Comparison of ENCODE assay signal across 11 cellular contexts in genomic region chr7:134933460-134934068, GRCh38. TPM values are rescaled to one million over a fixed set of nuclear protein-coding genes. Genes with fewer than 3 reads are reported as not detected.
DNase-seq lines count a peak whose midpoint lies in the region; ATAC-seq and TF ChIP-seq lines count a peak whose summit lies in the region.
"Had no signal": no experiment of that assay in that cellular context is flagged by ENCODE, and none has a peak within 500 bp of the region (broad histone marks: within the 10 kb centered on the region; RNA-seq: fewer than 3 reads in every experiment).

No MANE protein-coding gene starts in this region.

- DNase-seq in CD4-positive, alpha-beta memory T cell = no peak
- DNase-seq in brain microvascular endothelial cell = no peak
- no peak for DNase-seq in trophoblast cell
- DNase-seq in T1000 (lab: John Stamatoyannopoulos, UW) = no peak
- DNase-seq: activated effector memory CD4-positive, alpha-beta T cell treated with Interleukin-2 at 50 U/mL for 16 hours; DMS53; naive thymus-derived CD8-positive, alpha-beta T cell; PC-3 had no signal

- no CpG with 5 or more reads among the region's 3 CpGs for WGBS in trophoblast cell (ENCODE audit: extremely low coverage, insufficient coverage, insufficient read length)

- H2BK5ac ChIP-seq in trophoblast cell (ENCODE audit: low read depth, low read length, poor library complexity) = no peak overlapping the region

- H3K4ac ChIP-seq in trophoblast cell (ENCODE audit: low read depth, low read length) = no peak overlapping the region

- H3K79me2 ChIP-seq in trophoblast cell (ENCODE audit: control insufficient read depth, insufficient read depth, low read length, poor library complexity) = no peaks in the 10 kb centered on the region

- no peak overlapping the region for H3K9ac ChIP-seq in trophoblast cell (ENCODE audit: low read length)

- H3K4me3 Mint-ChIP-seq in CD4-positive, alpha-beta memory T cell = peak overlapping the region in 7 of 8 donors; percentile 21 to 74 (median 67)

- POLR2A ChIA-PET in CD4-positive, alpha-beta memory T cell (lab: Charles Lee; ENCODE audit: partially characterized antibody) = no interaction called here

- H3K27ac Mint-ChIP-seq in CD4-positive, alpha-beta memory T cell = peak overlapping the region in 1 of 7 donors; percentile 78

- ATAC-seq in GM18498 (IDR thresholded peaks at IDR 0.05; ENCODE audit: unreplicated experiment) (peak; percentile 3), GM19328 (IDR thresholded peaks at IDR 0.05; ENCODE audit: unreplicated experiment) (no peak), HG03432 (IDR thresholded peaks at IDR 0.05; ENCODE audit: unreplicated experiment) (no peak)
- ATAC-seq: naive thymus-derived CD8-positive, alpha-beta T cell; PC-3 had no signal

- H3K4me1 Mint-ChIP-seq in CD4-positive, alpha-beta memory T cell = peaks cover 8 to 11% (median 9%) of the 10 kb centered on the region in 4 donors

- H3K9me3 Mint-ChIP-seq in CD4-positive, alpha-beta memory T cell = peaks cover 0 to 1% (median 0%) of the 10 kb centered on the region in 8 donors
- H3K9me3 Mint-ChIP-seq: naive thymus-derived CD8-positive, alpha-beta T cell had no signal

- no peak overlapping the region for H3K4me2 ChIP-seq in trophoblast cell (ENCODE audit: low read length)

- intact Hi-C loops in CD4-positive, alpha-beta memory T cell (cut with micrococcal nuclease) = no loop called here

- no peak overlapping the region for H4K12ac ChIP-seq in trophoblast cell (ENCODE audit: low read depth, low read length)

- no peak overlapping the region for H2AK5ac ChIP-seq in trophoblast cell (ENCODE audit: low read length)

- no peak overlapping the region for H3K4me3 ChIP-seq in CD4-positive, alpha-beta memory T cell (ENCODE audit: low read length in 2 of 2)
- H3K4me3 ChIP-seq in brain microvascular endothelial cell (ENCODE audit: low read depth, low read length) (no peak overlapping the region), trophoblast cell (ENCODE audit: low read depth, low read length) (no peak overlapping the region)

- H3K18ac ChIP-seq in trophoblast cell (ENCODE audit: low read length) = no peak overlapping the region

- CTCF ChIA-PET in CD4-positive, alpha-beta memory T cell (lab: Charles Lee; ENCODE audit: partially characterized antibody) = no interaction called here

- H2AFZ ChIP-seq in trophoblast cell (ENCODE audit: insufficient read depth, low read length, poor library complexity) = no peak overlapping the region

- H4K91ac ChIP-seq in trophoblast cell (ENCODE audit: low read depth, low read length) = no peak overlapping the region

- H3K9me3 ChIP-seq in CD4-positive, alpha-beta memory T cell (ENCODE audit: control insufficient read depth in 1 of 2, low read length in 2 of 2) = no peaks in the 10 kb centered on the region
- H3K9me3 ChIP-seq in trophoblast cell (ENCODE audit: insufficient read depth, low read depth, low read length) = no peaks in the 10 kb centered on the region

- TF ChIP-seq CTCF in brain microvascular endothelial cell (IDR thresholded peaks at IDR 0.05; ENCODE audit: low read depth, low read length, missing control alignments) = no peak

- H3K79me1 ChIP-seq in trophoblast cell (ENCODE audit: low read length) = peaks cover 2% of the 10 kb centered on the region

- no peak overlapping the region for H3K27ac ChIP-seq in CD4-positive, alpha-beta memory T cell (ENCODE audit: low read depth, low read length)
- H3K27ac ChIP-seq in brain microvascular endothelial cell = peak overlapping the region; percentile 79
- peak overlapping the region; percentile 9 for H3K27ac ChIP-seq in trophoblast cell (ENCODE audit: low read depth, low read length)

- no peak overlapping the region for H2BK12ac ChIP-seq in trophoblast cell (ENCODE audit: low read length)

- H3K27me3 Mint-ChIP-seq in CD4-positive, alpha-beta memory T cell = peaks cover 2% of the 10 kb centered on the region in 2 donors

- no peaks in the 10 kb centered on the region for H3K27me3 ChIP-seq in CD4-positive, alpha-beta memory T cell (ENCODE audit: insufficient read depth, low read length)
- H3K27me3 ChIP-seq in brain microvascular endothelial cell (replicated peaks) = no peaks in the 10 kb centered on the region
- no peaks in the 10 kb centered on the region for H3K27me3 ChIP-seq in trophoblast cell (ENCODE audit: insufficient read depth, low read length)

- H3K14ac ChIP-seq in trophoblast cell (ENCODE audit: low read length) = no peak overlapping the region

- H4K8ac ChIP-seq in trophoblast cell (ENCODE audit: low read depth, low read length) = peak overlapping the region; percentile 9

- no peaks in the 10 kb centered on the region for H3K36me3 Mint-ChIP-seq in CD4-positive, alpha-beta memory T cell

- H3K36me3 ChIP-seq in CD4-positive, alpha-beta memory T cell (ENCODE audit: insufficient read depth, low read length) = no peaks in the 10 kb centered on the region
- peaks cover 56% of the 10 kb centered on the region for H3K36me3 ChIP-seq in brain microvascular endothelial cell (replicated peaks)
- peaks cover 13 to 38% of the 10 kb centered on the region in 2 experiments for H3K36me3 ChIP-seq in trophoblast cell (ENCODE audit: control insufficient read depth in 1 of 2, insufficient read depth in 2 of 2, low read length in 2 of 2)

- H3K23ac ChIP-seq in trophoblast cell (ENCODE audit: low read length) = no peak overlapping the region

- no peak overlapping the region for H2BK120ac ChIP-seq in trophoblast cell (ENCODE audit: insufficient read depth, low read length, poor library complexity)

- no peaks in the 10 kb centered on the region for H3K4me1 ChIP-seq in CD4-positive, alpha-beta memory T cell (ENCODE audit: insufficient read depth, low read length)
- H3K4me1 ChIP-seq in trophoblast cell (ENCODE audit: control insufficient read depth in 1 of 2, insufficient read depth in 2 of 2, low read length in 2 of 2) = peaks cover 12 to 16% of the 10 kb centered on the region in 2 experiments

- in situ Hi-C loops in brain microvascular endothelial cell (cut with HindIII; ENCODE audit: low pct_ligation_motif_present, low sequenced_read_pairs) = no loop called here

RNA-seq across cellular contexts. Expression of gene AGBL3, which starts 52.7 kb away (rescaled TPM):
- total RNA-seq in CD4-positive, alpha-beta memory T cell = 1 to 10 TPM; 5.5 to 6.2 TPM
- polyA plus RNA-seq in CD4-positive, alpha-beta memory T cell = under 1 TPM; 0.42 to 0.91 TPM
- 0.60 and 0.75 TPM in 2 replicates for polyA plus RNA-seq in trophoblast cell (2013)
